ENCODE assay signal across 23 cellular contexts in the genomic region with DNA sequence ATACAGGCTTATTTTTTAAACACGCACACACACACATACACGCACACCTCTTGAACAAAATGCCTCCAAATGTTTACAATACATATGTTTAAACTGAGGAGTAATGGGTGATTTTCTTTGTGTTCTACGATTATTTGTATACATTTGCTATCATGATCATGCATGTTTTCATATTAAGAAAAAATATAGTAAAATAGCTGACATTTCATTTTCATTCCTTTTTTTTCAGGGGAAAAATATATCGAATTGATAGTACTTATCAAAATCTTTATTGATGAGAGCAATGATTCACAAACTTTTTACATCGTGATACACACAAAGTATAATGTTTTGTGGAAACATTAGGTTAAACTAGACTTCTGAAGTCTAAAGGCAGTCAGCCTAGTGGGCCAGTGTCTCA.
"Had no signal": no experiment of that assay in that cellular context is flagged by ENCODE, and none has a peak within 500 bp of the region (broad histone marks: within the 10 kb centered on the region; RNA-seq: fewer than 3 reads in every experiment).

No MANE protein-coding gene starts in this region.

- ATAC-seq: foreskin keratinocyte, gastroesophageal sphincter, heart left ventricle, left cardiac atrium, left lung, left ventricle myocardium superior, lower lobe of right lung, mucosa of descending colon had no signal

- H3K4me1 ChIP-seq: colonic mucosa, esophagus muscularis mucosa, foreskin keratinocyte, gastroesophageal sphincter, heart left ventricle, left lung, lower lobe of right lung had no signal

- DNase-seq: colonic mucosa; dermis blood vessel endothelial cell; dorsolateral prefrontal cortex; effector CD4-positive, alpha-beta T cell; effector memory CD4-positive, alpha-beta T cell; foreskin keratinocyte; heart left ventricle; hypothalamus; immature natural killer cell; islet precursor cell; left cardiac atrium; left lung; left ventricle myocardium superior; lower lobe of right lung; mesenchymal stem cell; mucosa of descending colon; naive B cell had no signal

- H3K36me3 Mint-ChIP-seq: immature natural killer cell, mesothelial cell of epicardium, naive B cell had no signal

- H3K79me2 ChIP-seq: hepatocyte had no signal

- H3K27me3 Mint-ChIP-seq: naive B cell had no signal

- H3K4me1 Mint-ChIP-seq: immature natural killer cell, naive B cell had no signal

- H3K9me3 Mint-ChIP-seq: mesothelial cell of epicardium had no signal

- H3K27me3 ChIP-seq: colonic mucosa, dorsolateral prefrontal cortex, esophagus muscularis mucosa, foreskin keratinocyte, gastroesophageal sphincter, heart left ventricle, hepatocyte, left lung had no signal

- FAIRE-seq: endothelial cell of umbilical vein, frontal cortex had no signal

- H2AFZ ChIP-seq: hepatocyte had no signal

- H3K27ac Mint-ChIP-seq: immature natural killer cell, mesothelial cell of epicardium, naive B cell had no signal

- H3K27ac ChIP-seq: colonic mucosa, dorsolateral prefrontal cortex, esophagus muscularis mucosa, foreskin keratinocyte, gastroesophageal sphincter, heart left ventricle, hepatocyte, left lung, lower lobe of right lung had no signal

- H3K9me3 ChIP-seq: colonic mucosa, esophagus muscularis mucosa, gastroesophageal sphincter, heart left ventricle, left lung, lower lobe of right lung had no signal

- H3K4me3 ChIP-seq: colonic mucosa, dorsolateral prefrontal cortex, esophagus muscularis mucosa, gastroesophageal sphincter, heart left ventricle, hepatocyte, left lung, lower lobe of right lung, mucosa of descending colon had no signal

- H3K4me3 Mint-ChIP-seq: immature natural killer cell, mesothelial cell of epicardium, naive B cell had no signal

- H3K4me2 ChIP-seq: hepatocyte had no signal

- H3K36me3 ChIP-seq: colonic mucosa, esophagus muscularis mucosa, gastroesophageal sphincter, heart left ventricle, left lung, lower lobe of right lung had no signal
